In the genomic region with DNA sequence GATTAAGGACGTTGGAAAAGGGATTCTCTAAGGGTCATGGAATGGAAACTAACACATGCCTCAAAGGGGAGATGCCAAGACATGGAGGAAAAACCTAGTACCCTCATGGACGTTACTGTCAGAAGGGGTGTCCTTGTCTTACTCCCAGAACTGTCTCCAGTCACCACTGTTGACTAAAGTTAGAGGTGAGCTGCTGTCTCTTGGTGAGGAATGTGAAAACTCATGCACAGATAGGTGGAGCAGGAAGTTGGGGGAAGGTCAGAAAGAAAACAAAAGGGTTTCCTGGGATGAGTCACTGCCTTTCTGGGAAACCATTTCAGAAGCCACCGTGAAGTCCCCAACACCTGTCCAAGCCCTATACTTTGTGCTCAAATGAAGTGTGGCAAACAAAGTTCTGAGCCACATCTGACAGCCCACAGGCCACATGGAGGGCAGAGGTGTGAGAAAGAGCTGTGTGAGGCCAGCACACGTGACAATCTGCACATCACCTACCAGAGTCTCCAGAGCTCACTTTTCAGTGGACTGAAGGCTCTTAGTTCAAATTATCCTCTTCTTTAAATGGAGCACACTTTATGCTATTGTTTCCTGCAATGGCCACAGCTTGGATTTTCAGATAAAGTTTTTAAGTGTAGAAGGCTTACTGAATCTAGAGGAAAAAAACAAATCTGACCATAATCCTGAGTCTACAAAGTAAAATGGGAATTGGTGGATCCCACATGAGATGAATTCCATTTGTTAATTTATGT, we compare ENCODE assay signal across 9 cellular contexts.
DNase-seq lines count a peak whose midpoint lies in the region; ATAC-seq and TF ChIP-seq lines count a peak whose summit lies in the region.
"Had no signal": no experiment of that assay in that cellular context is flagged by ENCODE, and none has a peak within 500 bp of the region (broad histone marks: within the 10 kb centered on the region; RNA-seq: fewer than 3 reads in every experiment).

No MANE protein-coding gene starts in this region.

- CTCF ChIA-PET in activated CD8-positive, alpha-beta memory T cell treated with anti-CD3 and anti-CD28 coated beads, Interleukin-2, amount 10 ng/mL, durations not matched to agents 7 days and 5 days (lab: Charles Lee): interaction anchor here (0.7 to 1.3 kb wide), 6 partner anchors 8 to 251 kb away, joined by 3 read pairs; no protein-coding TSS in a partner anchor

- peak overlapping the region; percentile 86 for H3K27ac Mint-ChIP-seq in activated CD8-positive, alpha-beta memory T cell treated with anti-CD3 and anti-CD28 coated beads, Interleukin-2, amount 10 ng/mL, durations not matched to agents 7 days and 5 days
- no peak overlapping the region for H3K27ac Mint-ChIP-seq in osteocyte (ENCODE audit: unreplicated experiment)

- peaks cover 6% of the 10 kb centered on the region for H3K9me3 Mint-ChIP-seq in activated CD8-positive, alpha-beta memory T cell treated with anti-CD3 and anti-CD28 coated beads, Interleukin-2, amount 10 ng/mL, durations not matched to agents 7 days and 5 days (ENCODE audit: low read depth)
- no peaks in the 10 kb centered on the region for H3K9me3 Mint-ChIP-seq in osteocyte (ENCODE audit: unreplicated experiment)

- H3K27me3 Mint-ChIP-seq in activated CD8-positive, alpha-beta memory T cell treated with anti-CD3 and anti-CD28 coated beads, Interleukin-2, amount 10 ng/mL, durations not matched to agents 7 days and 5 days: peaks cover 14% of the 10 kb centered on the region
- peaks cover 16% of the 10 kb centered on the region for H3K27me3 Mint-ChIP-seq in osteocyte (ENCODE audit: unreplicated experiment)

- peaks cover 21% of the 10 kb centered on the region for H3K36me3 Mint-ChIP-seq in activated CD8-positive, alpha-beta memory T cell treated with anti-CD3 and anti-CD28 coated beads, Interleukin-2, amount 10 ng/mL, durations not matched to agents 7 days and 5 days
- no peaks in the 10 kb centered on the region for H3K36me3 Mint-ChIP-seq in osteocyte (ENCODE audit: unreplicated experiment)

- no peak for TF ChIP-seq CTCF in osteocyte (IDR thresholded peaks at IDR 0.05)

- H3K4me1 Mint-ChIP-seq in activated CD8-positive, alpha-beta memory T cell treated with anti-CD3 and anti-CD28 coated beads, Interleukin-2, amount 10 ng/mL, durations not matched to agents 7 days and 5 days: peaks cover 47% of the 10 kb centered on the region
- H3K4me1 Mint-ChIP-seq in osteocyte (ENCODE audit: unreplicated experiment): no peaks in the 10 kb centered on the region

- peak; percentile 95 for ATAC-seq in HG03460 (IDR thresholded peaks at IDR 0.05; ENCODE audit: unreplicated experiment)
- ATAC-seq in activated CD8-positive, alpha-beta memory T cell treated with anti-CD3 and anti-CD28 coated beads, Interleukin-2, amount 10 ng/mL, durations not matched to agents 7 days and 5 days: peak; percentile 94

- DNase-seq in stimulated activated naive CD4-positive, alpha-beta T cell treated with Interleukin-2 at 50 U/mL for 16 hours (lab: John Stamatoyannopoulos, UW): peak; percentile 59
- no peak for DNase-seq in stimulated activated naive CD4-positive, alpha-beta T cell (lab: John Stamatoyannopoulos, UW)
- peak; percentile 94 for DNase-seq in activated CD8-positive, alpha-beta memory T cell treated with anti-CD3 and anti-CD28 coated beads, Interleukin-2, amount 10 ng/mL, durations not matched to agents 7 days and 5 days
- DNase-seq in kidney tubule cell (ENCODE audit: low spot score): peak; percentile 93
- no peak for DNase-seq in osteocyte (ENCODE audit: extremely low spot score, unreplicated experiment)
- no peak for DNase-seq in medulla oblongata (ENCODE audit: extremely low spot score)
- no peak for DNase-seq in NCI-H1694 treated with DMSO at 0.1 percent for 48 hours (lab: John Stamatoyannopoulos, UW)
- DNase-seq: right lobe of liver had no signal

- H3K4me3 Mint-ChIP-seq in activated CD8-positive, alpha-beta memory T cell treated with anti-CD3 and anti-CD28 coated beads, Interleukin-2, amount 10 ng/mL, durations not matched to agents 7 days and 5 days: peak overlapping the region; percentile 57
- no peak overlapping the region for H3K4me3 Mint-ChIP-seq in osteocyte (ENCODE audit: unreplicated experiment)

Comparison
In these comparisons a context has a peak if more than half of its experiments do, and no peak if none do; other contexts are left out.
1. DNase-seq: peak in stimulated activated naive CD4-positive, alpha-beta T cell treated with Interleukin-2 at 50 U/mL for 16 hours (single experiment), activated CD8-positive, alpha-beta memory T cell treated with anti-CD3 and anti-CD28 coated beads, Interleukin-2, amount 10 ng/mL, durations not matched to agents 7 days and 5 days (single experiment) and kidney tubule cell (single experiment); none in stimulated activated naive CD4-positive, alpha-beta T cell (0 of 6), osteocyte (single experiment), medulla oblongata (single experiment) and NCI-H1694 treated with DMSO at 0.1 percent for 48 hours (single experiment).